Comparison of ENCODE assay signal across 8 cellular contexts in genomic region chr1:21607549-21608529, GRCh38.
A peak's percentile ranks its signal among the peaks of the same experiment; 100 is the strongest.
DNase-seq lines count a peak whose midpoint lies in the region; ATAC-seq, FAIRE-seq and TF ChIP-seq lines count a peak whose summit lies in the region.

No MANE protein-coding gene starts in this region.

- H3K4me1 ChIP-seq in PC-9 (replicated peaks; ENCODE audit: insufficient read depth) (no peaks in the 10 kb centered on the region), GM12878 (ENCODE audit: control insufficient read depth, insufficient read depth, low read length) (no peaks in the 10 kb centered on the region)

- H3K9me2 ChIP-seq in PC-9 (ENCODE audit: insufficient read depth) = no peaks in the 10 kb centered on the region

- H4K20me1 ChIP-seq in PC-9 (ENCODE audit: insufficient read depth) = no peaks in the 10 kb centered on the region
- no peaks in the 10 kb centered on the region for H4K20me1 ChIP-seq in GM12878 (ENCODE audit: control insufficient read depth, insufficient read depth)

- H2AFZ ChIP-seq in PC-9 = no peak overlapping the region
- H2AFZ ChIP-seq in GM12878 (ENCODE audit: control insufficient read depth, low read depth, low read length) = peak overlapping the region; percentile 66

- H3K79me2 ChIP-seq in PC-9 (ENCODE audit: low read depth) (no peaks in the 10 kb centered on the region), GM12878 (ENCODE audit: control insufficient read depth, insufficient read depth, low read length) (no peaks in the 10 kb centered on the region)

- SMC1A ChIA-PET in GM12878 (lab: Charles Lee; ENCODE audit: uncharacterized antibody, unreplicated experiment) = no interaction called here

- no peak overlapping the region for H3K27ac ChIP-seq in PC-9
- H3K27ac ChIP-seq in GM12878 (ENCODE audit: control insufficient read depth, insufficient read depth) = no peak overlapping the region

- intact Hi-C loops in PC-9 (cut with micrococcal nuclease; ENCODE audit: unreplicated experiment) = no loop called here
- intact Hi-C loops in GM12878 (cut with micrococcal nuclease; ENCODE audit: unreplicated experiment) = no loop called here

- FAIRE-seq in GM12878 (lab: Jason Lieb, UNC) = peak; percentile 7

- 44% methylated on average over 30 of the region's 37 CpGs for WGBS in GM12878 (ENCODE audit: insufficient coverage, insufficient replicate concordance, low lambda C conversion rate, missing lambda C conversion rate)

- no peak overlapping the region for H3K4me3 ChIP-seq in HFF-Myc (replicated peaks; ENCODE audit: low read depth, low read length)
- no peak overlapping the region for H3K4me3 ChIP-seq in PC-9
- no peak overlapping the region for H3K4me3 ChIP-seq in GM12878

- no peak for TF ChIP-seq RAD21 in GM12878 (IDR thresholded peaks at IDR 0.05; ENCODE audit: insufficient read depth, low read depth, low read length)

- ATAC-seq in GM12878 = peak; percentile 96

- no peak overlapping the region for H3K4me2 ChIP-seq in PC-9
- H3K4me2 ChIP-seq in GM12878 (ENCODE audit: control insufficient read depth, insufficient read depth) = peak overlapping the region; percentile 54

- no peak for TF ChIP-seq EP300 in GM12878 (IDR thresholded peaks at IDR 0.05; ENCODE audit: borderline replicate concordance in 1 of 2, control insufficient read depth in 1 of 2, low read depth in 2 of 2, low read length in 2 of 2)

- DNase-seq in Daoy (ENCODE audit: low read depth) (peak; percentile 94), HFF-Myc (ENCODE audit: extremely low read depth, low read depth) (peak; percentile 59), PC-9 (peak; percentile 67 to 89), GM12878 (ENCODE audit: low read depth, low spot score) (peak; percentile 56), iPS-NIHi7 (ENCODE audit: extremely low spot score) (peak; percentile 100), amniotic stem cell (lab: John Stamatoyannopoulos, UW) (no peak), DMS79 treated with DMSO at 0.1 percent for 48 hours (lab: John Stamatoyannopoulos, UW) (no peak)
- DNase-seq in stimulated activated CD4-positive, alpha-beta T cell treated with anti-CD3 and anti-CD28 coated beads, Interleukin-1b, Interleukin-23, amount 100 ng/mL, for 48 hours = peak; percentile 81

- H3K27me3 ChIP-seq in PC-9 (ENCODE audit: insufficient read depth, low read depth) = no peaks in the 10 kb centered on the region
- no peaks in the 10 kb centered on the region; a peak in 1 of 4 replicates for H3K27me3 ChIP-seq in GM12878 (replicated peaks in 1 of 2; ENCODE audit: control insufficient read depth in 2 of 2, insufficient read depth in 2 of 2, low read length in 1 of 2)

- no peak for TF ChIP-seq POLR2A in GM12878 (IDR thresholded peaks at IDR 0.05; ENCODE audit: low read depth, low read length)

- CTCF ChIA-PET in PC-9 (lab: Charles Lee) = no interaction called here
- CTCF ChIA-PET in GM12878 (lab: Yijun Ruan, JAX) = interaction anchor here (1.0 kb wide), 1 partner anchor 75 kb away, joined by 3 read pairs; no protein-coding TSS in a partner anchor

- H3F3A ChIP-seq in PC-9 (ENCODE audit: insufficient read depth, low read depth) = no peaks in the 10 kb centered on the region

- POLR2A ChIA-PET in PC-9 (lab: Charles Lee; ENCODE audit: unreplicated experiment) (interaction anchor here (0.7 kb wide), 1 partner anchor 19 kb away, joined by 6 read pairs; no protein-coding TSS in a partner anchor), GM12878 (lab: Charles Lee) (interaction anchor here (0.7 kb wide), 1 partner anchor 821 kb away, joined by 3 read pairs; no protein-coding TSS in a partner anchor)

- in situ Hi-C loops in GM12878 (cut with MboI) = no loop called here

- H3K9me3 ChIP-seq in PC-9 (ENCODE audit: insufficient read depth, low read depth) = no peaks in the 10 kb centered on the region
- H3K9me3 ChIP-seq in GM12878 (replicated peaks; ENCODE audit: control insufficient read depth, insufficient read depth, low read length) = no peaks in the 10 kb centered on the region

- BruUV-seq in PC-9 (replicated peaks; lab: Mats Ljungman, UMichigan) = no TSS peak
- BruUV-seq in GM12878 (replicated peaks; lab: Mats Ljungman, UMichigan) = no TSS peak

- TF ChIP-seq CTCF in HFF-Myc (IDR thresholded peaks at IDR 0.05; ENCODE audit: low read depth, low read length, missing control alignments) = no peak
- no peak for TF ChIP-seq CTCF in PC-9 (conservative IDR thresholded peaks at IDR 0.05)
- TF ChIP-seq CTCF in GM12878 (IDR thresholded peaks at IDR 0.05 in 2 of 3, conservative IDR thresholded peaks at IDR 0.05 in 1 of 3; ENCODE audit: control insufficient read depth in 2 of 3, extremely low read depth in 1 of 3, insufficient read depth in 1 of 3, low read depth in 3 of 3, low read length in 3 of 3) = no peak

- RAD21 ChIA-PET in GM12878 (lab: Charles Lee; ENCODE audit: unreplicated experiment) = no interaction called here

- H3K36me3 ChIP-seq in PC-9 (ENCODE audit: low read depth) (no peaks in the 10 kb centered on the region), GM12878 (ENCODE audit: control insufficient read depth in 2 of 2, insufficient read depth in 2 of 2, low read length in 1 of 2) (no peaks in the 10 kb centered on the region)

- no peak overlapping the region for H3K9ac ChIP-seq in GM12878 (ENCODE audit: control insufficient read depth, insufficient read depth, low read length)

TF ChIP-seq in GM12878, 131 proteins besides CTCF, POLR2A, EP300 and RAD21 (continues in another document):
- TF ChIP-seq HDGF (IDR thresholded peaks at IDR 0.05) (peak; percentile 97), NBN (IDR thresholded peaks at IDR 0.05) (no peak), GATAD2B (conservative IDR thresholded peaks at IDR 0.05; ENCODE audit: low read depth) (no peak), BCL11A (IDR thresholded peaks at IDR 0.05; ENCODE audit: low read depth, low read length) (no peak), BRCA1 (IDR thresholded peaks at IDR 0.05; ENCODE audit: low read depth, low read length) (no peak), FOS (IDR thresholded peaks at IDR 0.05; ENCODE audit: borderline replicate concordance, extremely low read depth, insufficient read length) (no peak), SP1 (IDR thresholded peaks at IDR 0.05; ENCODE audit: low read depth, low read length) (peak; percentile 21), ELK1 (IDR thresholded peaks at IDR 0.05; ENCODE audit: low read depth, low read length) (no peak), ZNF687 (IDR thresholded peaks at IDR 0.05) (peak; percentile 87), NFIC (IDR thresholded peaks at IDR 0.05; ENCODE audit: low read depth, low read length) (no peak), TCF3 (IDR thresholded peaks at IDR 0.05; ENCODE audit: borderline replicate concordance, insufficient read depth, low read depth, low read length) (no peak), TARDBP (IDR thresholded peaks at IDR 0.05; ENCODE audit: borderline replicate concordance) (no peak), PBX3 (IDR thresholded peaks at IDR 0.05; ENCODE audit: insufficient replicate concordance, low read depth, low read length) (peak; percentile 92)

Comparison
In these comparisons a context has a peak if more than half of its experiments do, and no peak if none do; other contexts are left out.
1. DNase-seq: peak in Daoy (single experiment), HFF-Myc (single experiment), PC-9 (2 of 2), GM12878 (single experiment), iPS-NIHi7 (single experiment) and stimulated activated CD4-positive, alpha-beta T cell treated with anti-CD3 and anti-CD28 coated beads, Interleukin-1b, Interleukin-23, amount 100 ng/mL, for 48 hours (single experiment); none in amniotic stem cell (single experiment) and DMS79 treated with DMSO at 0.1 percent for 48 hours (single experiment).